Comparison of ENCODE assay signal across 1 cellular context in genomic region chr9:4242239-4242638, GRCh38.
TF ChIP-seq lines count a peak whose summit lies in the region.

No MANE protein-coding gene starts in this region.

TF ChIP-seq in HCT116, 20 proteins besides CTCF, POLR2A, EP300 and RAD21 (continued from another document):
- no peak for TF ChIP-seq TCF7L2 (IDR thresholded peaks at IDR 0.05; ENCODE audit: borderline replicate concordance, extremely low read depth, insufficient read depth, insufficient read length)
- TF ChIP-seq POLR2AphosphoS5 (IDR thresholded peaks at IDR 0.05; ENCODE audit: low read depth, low read length), result no peak
- TF ChIP-seq FOSL1 (IDR thresholded peaks at IDR 0.05; ENCODE audit: low read depth), result no peak
- no peak for TF ChIP-seq ATF3 (IDR thresholded peaks at IDR 0.05)
TF ChIP-seq in HCT116: peak in this region for 0.
